Comparison of ENCODE assay signal across 1 cellular context in the genomic region with DNA sequence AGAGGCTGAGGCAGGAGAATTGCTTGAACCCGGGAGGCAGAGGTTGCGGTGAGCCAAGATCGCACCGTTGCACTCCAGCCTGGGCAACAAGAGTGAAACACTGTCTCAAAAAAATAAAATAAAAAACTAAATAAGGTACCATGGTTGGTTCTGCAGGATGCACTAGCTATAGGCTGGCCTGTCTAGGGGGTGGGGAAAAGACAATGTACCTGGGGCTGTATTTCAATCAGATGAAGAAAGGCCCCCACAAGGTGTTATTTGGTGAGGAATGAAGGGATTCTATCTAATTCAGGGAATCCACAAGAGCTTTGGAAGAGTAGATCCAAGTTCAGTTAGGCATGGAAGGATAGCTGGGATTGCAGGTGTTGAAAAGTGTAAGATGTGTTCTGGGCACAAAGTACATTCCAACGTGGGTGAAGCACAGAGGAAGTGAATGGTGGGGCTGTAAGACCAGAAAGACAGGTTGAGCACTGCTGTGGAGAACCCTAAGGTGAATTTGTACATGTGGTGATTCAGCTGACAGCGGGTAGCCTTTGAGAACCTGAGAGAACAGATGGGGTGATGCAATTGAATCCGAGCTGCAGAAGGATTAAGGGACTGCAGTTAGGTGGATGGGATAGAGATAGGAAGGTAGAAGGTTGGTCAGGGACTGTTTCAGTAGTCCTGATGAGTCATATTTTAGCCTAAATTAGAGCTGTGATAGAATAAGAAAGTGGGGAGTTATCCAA.
A peak's percentile ranks its signal among the peaks of the same experiment; 100 is the strongest.
TF ChIP-seq lines count a peak whose summit lies in the region.

No MANE protein-coding gene starts in this region.

TF ChIP-seq in HCT116, 20 proteins besides CTCF, POLR2A, EP300 and RAD21 (continued from another document):
- TF ChIP-seq, protein P1, sequence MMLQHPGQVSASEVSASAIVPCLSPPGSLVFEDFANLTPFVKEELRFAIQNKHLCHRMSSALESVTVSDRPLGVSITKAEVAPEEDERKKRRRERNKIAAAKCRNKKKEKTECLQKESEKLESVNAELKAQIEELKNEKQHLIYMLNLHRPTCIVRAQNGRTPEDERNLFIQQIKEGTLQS (IDR thresholded peaks at IDR 0.05) = peak; percentile 96
- TF ChIP-seq CEBPB (IDR thresholded peaks at IDR 0.05; ENCODE audit: low read depth) (peak; percentile 96), FOSL1 (IDR thresholded peaks at IDR 0.05; ENCODE audit: low read depth) (peak; percentile 68), POLR2AphosphoS5 (IDR thresholded peaks at IDR 0.05; ENCODE audit: low read depth, low read length) (no peak; the same call in 1 of the 2 replicates), EGR1 (IDR thresholded peaks at IDR 0.05; ENCODE audit: low read depth) (no peak; the same call in 1 of the 2 replicates), TCF7L2 (IDR thresholded peaks at IDR 0.05; ENCODE audit: borderline replicate concordance, extremely low read depth, insufficient read depth, insufficient read length) (no peak), JUND (IDR thresholded peaks at IDR 0.05) (peak; percentile 85)
- TF ChIP-seq, protein P2, sequence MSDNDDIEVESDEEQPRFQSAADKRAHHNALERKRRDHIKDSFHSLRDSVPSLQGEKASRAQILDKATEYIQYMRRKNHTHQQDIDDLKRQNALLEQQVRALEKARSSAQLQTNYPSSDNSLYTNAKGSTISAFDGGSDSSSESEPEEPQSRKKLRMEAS (IDR thresholded peaks at IDR 0.05) = peak; percentile 88
